23 cellular contexts compared by ENCODE assay signal in genomic region chr1:39729030-39729429, GRCh38. TPM values are rescaled to one million over a fixed set of nuclear protein-coding genes. Genes with fewer than 3 reads are reported as not detected.
DNase-seq lines count a peak whose midpoint lies in the region; ATAC-seq lines count a peak whose summit lies in the region.
"Had no signal": no experiment of that assay in that cellular context is flagged by ENCODE, and none has a peak within 500 bp of the region (broad histone marks: within the 10 kb centered on the region; RNA-seq: fewer than 3 reads in every experiment).

No MANE protein-coding gene starts in this region.

- H3K36me3 ChIP-seq in GM23248 (ENCODE audit: low read depth) = no peaks in the 10 kb centered on the region
- H3K36me3 ChIP-seq: brain microvascular endothelial cell, HAP-1, SJCRH30, tibial artery, WERI-Rb-1 had no signal

- no peaks in the 10 kb centered on the region for H4K20me1 ChIP-seq in GM23248 (ENCODE audit: insufficient read depth)

- peak; percentile 66 for DNase-seq in GM23248
- peak; percentile 37 for DNase-seq in M059J (ENCODE audit: low read depth)
- no peak for DNase-seq in epithelial cell of prostate (ENCODE audit: low read depth, low spot score)
- DNase-seq in myocyte (ENCODE audit: low read depth) = peak; percentile 45
- no peak for DNase-seq in NCI-H2029 (lab: John Stamatoyannopoulos, UW)
- no peak for DNase-seq in COR-L47 (lab: John Stamatoyannopoulos, UW)
- DNase-seq: activated CD4-positive, alpha-beta T cell treated with anti-CD3 and anti-CD28 coated beads, Interleukin-2, amount 50 U/mL, for 4 hours; activated T-cell treated with anti-CD3 and anti-CD28 coated beads, Interleukin-2, amount 50 U/mL, for 24 hours; brain microvascular endothelial cell; DMS79; KBM-7; NCI-H1092 treated with DMSO at 0.1 percent for 48 hours; NCI-H526 treated with DMSO at 0.1 percent for 48 hours; right cardiac atrium; SJCRH30; tibial artery; WERI-Rb-1 had no signal

- H3K4me1 ChIP-seq in GM23248 (ENCODE audit: insufficient read depth) = no peaks in the 10 kb centered on the region
- H3K4me1 ChIP-seq: HAP-1, SJCRH30 had no signal

- H3K27ac ChIP-seq in GM23248 (no peak overlapping the region), epithelial cell of prostate (peak overlapping the region; percentile 15)
- H3K27ac ChIP-seq: brain microvascular endothelial cell, SJCRH30, tibial artery, WERI-Rb-1 had no signal

- H3K4me3 ChIP-seq in GM23248 = no peak overlapping the region
- H3K4me3 ChIP-seq: HAP-1, SJCRH30, tibial artery had no signal

- no peak for ATAC-seq in GM19463 (IDR thresholded peaks at IDR 0.05; ENCODE audit: unreplicated experiment)
- ATAC-seq: right cardiac atrium had no signal

- H3F3A ChIP-seq in GM23248 (ENCODE audit: insufficient read depth) = no peaks in the 10 kb centered on the region

- H2AFZ ChIP-seq in GM23248 = no peak overlapping the region

- H3K4me2 ChIP-seq in GM23248 (ENCODE audit: unreplicated experiment) = no peak overlapping the region

- H3K27me3 ChIP-seq in GM23248 (replicated peaks; ENCODE audit: insufficient read depth) = peaks cover 81% of the 10 kb centered on the region

- H3K9ac ChIP-seq in GM23248 = no peak overlapping the region

- in situ Hi-C loops in GM23248 (cut with MboI) = no loop called here

- H3K79me2 ChIP-seq in GM23248 (ENCODE audit: insufficient read depth) = no peaks in the 10 kb centered on the region

- no peaks in the 10 kb centered on the region for H3K9me2 ChIP-seq in GM23248 (ENCODE audit: insufficient read depth)

- no peaks in the 10 kb centered on the region for H3K9me3 ChIP-seq in GM23248 (ENCODE audit: low read depth)
- H3K9me3 ChIP-seq: HAP-1, SJCRH30, tibial artery had no signal

- WGBS in GM23248 (ENCODE audit: low coverage in 1 of 2, low lambda C conversion rate in 2 of 2, missing lambda C conversion rate in 2 of 2), 2 experiments = 56 to 60% methylated on average over 3 of the region's 3 CpGs

RNA-seq across cellular contexts. Expression of gene PPIE, which starts 9.7 kb away (rescaled TPM):
- 19.9 and 35.3 TPM in 2 replicates for total RNA-seq in GM23248 (2014; rRNA removed; shearing (Covaris generic))
- polyA plus RNA-seq in GM23248 (2016; fragmentation: Nextera tagmentation; extraction: Ambion mirVana) = 63.4 and 68.0 TPM in 2 replicates
- 51.9 and 68.4 TPM in 2 replicates for total RNA-seq in M059J (2014; rRNA removed; shearing (Covaris generic))
- 29.8 and 31.9 TPM in 2 replicates for total RNA-seq in myocyte
- polyA plus RNA-seq in myocyte (2012) = 49.0 TPM

RNA-seq across cellular contexts. Expression of gene HPCAL4, which starts 37.8 kb away (rescaled TPM):
- total RNA-seq in GM23248 (2014; rRNA removed; shearing (Covaris generic)) = not detected in 2 replicates
- polyA plus RNA-seq in GM23248 (2016; fragmentation: Nextera tagmentation; extraction: Ambion mirVana) = not detected in 2 replicates
- 1.0 and 1.1 TPM in 2 replicates for total RNA-seq in M059J (2014; rRNA removed; shearing (Covaris generic))
- total RNA-seq in myocyte = 0.35 and 0.78 TPM in 2 replicates
- 0.03 TPM for polyA plus RNA-seq in myocyte (2012)
- total RNA-seq: endothelial cell of umbilical vein, OCI-LY7, osteocyte had no signal
- polyA plus RNA-seq: endothelial cell of umbilical vein had no signal

RNA-seq across cellular contexts. Expression of gene OXCT2, which starts 42.1 kb away (rescaled TPM):
- total RNA-seq in GM23248 (2014; rRNA removed; shearing (Covaris generic)) = 0.89 and 3.5 TPM in 2 replicates
- 0.37 and 0.69 TPM in 2 replicates for polyA plus RNA-seq in GM23248 (2016; fragmentation: Nextera tagmentation; extraction: Ambion mirVana)
- 0.30 and 0.57 TPM in 2 replicates for total RNA-seq in M059J (2014; rRNA removed; shearing (Covaris generic))
- 0.16 and 0.88 TPM in 2 replicates for total RNA-seq in myocyte
- 0.39 TPM for polyA plus RNA-seq in myocyte (2012)
- total RNA-seq: osteocyte; T-helper 1 cell treated with Interleukin-12 subunit alpha and Interleukin-12 subunit beta and Interleukin-4 antibody, amounts not matched to agents 30 ng/mL and 1 ng/mL, for 36 hours had no signal

RNA-seq across cellular contexts. Expression of gene NT5C1A, which starts 57.1 kb away (rescaled TPM):
- total RNA-seq in GM23248 (2014; rRNA removed; shearing (Covaris generic)) = not detected in 2 replicates
- not detected in 2 replicates for polyA plus RNA-seq in GM23248 (2016; fragmentation: Nextera tagmentation; extraction: Ambion mirVana)
- total RNA-seq in M059J (2014; rRNA removed; shearing (Covaris generic)) = not detected in 2 replicates
- total RNA-seq in myocyte = 2.3 and 4.8 TPM in 2 replicates
- 0.11 TPM for polyA plus RNA-seq in myocyte (2012)
- total RNA-seq: endothelial cell of umbilical vein, OCI-LY7, osteocyte had no signal
- polyA plus RNA-seq: endothelial cell of umbilical vein had no signal

RNA-seq across cellular contexts. Expression of gene BMP8B, which starts 59.6 kb away (rescaled TPM):
- not detected in 2 replicates for total RNA-seq in GM23248 (2014; rRNA removed; shearing (Covaris generic))
- polyA plus RNA-seq in GM23248 (2016; fragmentation: Nextera tagmentation; extraction: Ambion mirVana) = not detected in 2 replicates
- 0.12 and 0.15 TPM in 2 replicates for total RNA-seq in M059J (2014; rRNA removed; shearing (Covaris generic))
- total RNA-seq in myocyte = 4.1 and 5.0 TPM in 2 replicates
- polyA plus RNA-seq in myocyte (2012) = 2.7 TPM
- polyA plus RNA-seq: endothelial cell of umbilical vein had no signal

Comparison
In these comparisons a context has a peak if more than half of its experiments do, and no peak if none do; other contexts are left out.
1. DNase-seq: peak in GM23248 (single experiment), M059J (single experiment) and myocyte (single experiment); none in epithelial cell of prostate (single experiment), NCI-H2029 (single experiment) and COR-L47 (single experiment).